13 cellular contexts compared by ENCODE assay signal in the genomic region with DNA sequence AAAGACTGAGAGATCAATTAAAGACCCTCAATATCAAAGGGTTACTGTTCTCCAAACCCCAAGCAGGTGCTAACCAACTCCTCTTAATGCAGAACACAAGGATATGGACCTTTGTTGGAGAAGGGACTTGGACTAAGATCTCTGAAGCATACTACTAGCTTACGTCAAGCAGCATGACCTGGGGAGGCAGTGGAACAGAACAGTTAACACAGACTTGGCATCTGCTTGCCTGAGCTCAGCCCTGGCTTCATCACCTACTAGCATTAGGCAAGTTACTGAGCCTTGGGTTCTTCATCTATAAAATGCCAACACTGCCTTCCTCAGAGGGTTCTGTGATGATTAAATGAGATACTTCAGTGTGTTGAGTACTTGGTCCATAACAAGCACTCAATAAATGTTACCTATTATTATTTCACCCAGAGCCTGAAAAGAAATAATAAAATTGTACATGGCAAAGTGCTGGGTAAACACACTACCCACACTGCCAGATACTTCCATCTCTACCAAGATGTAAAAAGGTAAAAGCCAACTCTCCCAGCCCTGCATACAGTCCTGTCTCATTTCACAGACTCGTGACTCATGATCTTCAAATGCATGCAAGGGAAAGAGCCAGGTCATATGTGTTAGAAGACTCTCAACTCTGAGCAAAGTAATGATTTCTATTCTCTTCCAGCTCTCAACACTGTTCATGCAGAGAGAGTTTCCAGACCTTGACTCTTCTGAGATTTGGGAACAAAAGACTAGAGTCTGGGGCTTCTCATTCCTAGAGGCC. TPM values are rescaled to one million over a fixed set of nuclear protein-coding genes. Genes with fewer than 3 reads are reported as not detected.
DNase-seq lines count a peak whose midpoint lies in the region; ATAC-seq, FAIRE-seq and TF ChIP-seq lines count a peak whose summit lies in the region.
"Had no signal": no experiment of that assay in that cellular context is flagged by ENCODE, and none has a peak within 500 bp of the region (broad histone marks: within the 10 kb centered on the region; RNA-seq: fewer than 3 reads in every experiment).

No MANE protein-coding gene starts in this region.

- peak overlapping the region; percentile 42 for H3K4me3 Mint-ChIP-seq in activated B cell treated with CpG ODN at 0.5 μM for 24 hours

- FAIRE-seq in kidney (lab: Jason Lieb, UNC), result no peak
- FAIRE-seq: urothelium cell line had no signal

- CTCF ChIA-PET in activated B cell treated with CpG ODN at 0.5 μM for 24 hours (lab: Charles Lee), result interaction anchor here (1.0 kb wide), 2 partner anchors 36 to 38 kb away, joined by 3 read pairs; no protein-coding TSS in a partner anchor

- peak; percentile 62 to 83 for ATAC-seq in activated naive CD4-positive, alpha-beta T cell treated with anti-CD3 and anti-CD28 coated beads, Interleukin-2, amount 50 U/mL, for 72 hours
- ATAC-seq in activated B cell treated with CpG ODN at 0.5 μM for 24 hours (ENCODE audit: low read depth) (no peak), HG03442 (IDR thresholded peaks at IDR 0.05; ENCODE audit: unreplicated experiment) (no peak)

- DNase-seq in activated naive CD4-positive, alpha-beta T cell treated with anti-CD3 and anti-CD28 coated beads, Interleukin-2, amount 50 U/mL, for 72 hours (ENCODE audit: low spot score in 2 of 2), result peak in 1 of 2 donors; percentile 31
- DNase-seq in activated naive CD4-positive, alpha-beta T cell treated with anti-CD3 and anti-CD28 coated beads, Interleukin-2, amount 50 U/mL, for 16 hours, result no peak
- DNase-seq in activated B cell treated with CpG ODN at 0.5 μM for 24 hours (no peak), foreskin fibroblast (peak; percentile 44 to 70), kidney (no peak), mucosa of gallbladder (ENCODE audit: low spot score) (no peak)
- DNase-seq: BE2C, NCI-H1417 treated with DMSO at 0.1 percent for 48 hours, NCI-H69, SIG-M5 had no signal

- no peak overlapping the region for H3K9ac ChIP-seq in kidney (ENCODE audit: low read length in 2 of 2)

- no peaks in the 10 kb centered on the region for H3K27me3 Mint-ChIP-seq in activated B cell treated with CpG ODN at 0.5 μM for 24 hours

- TF ChIP-seq CTCF in activated B cell treated with CpG ODN at 0.5 μM for 24 hours (IDR thresholded peaks at IDR 0.05), result no peak
- TF ChIP-seq CTCF in foreskin fibroblast (IDR thresholded peaks at IDR 0.05; ENCODE audit: low read depth, low read length), result no peak
- TF ChIP-seq CTCF in kidney (IDR thresholded peaks at IDR 0.05; ENCODE audit: borderline replicate concordance, extremely low read depth, insufficient read depth), result no peak

- no peaks in the 10 kb centered on the region for H3K36me3 ChIP-seq in kidney (ENCODE audit: control insufficient read depth in 1 of 2, insufficient read depth in 2 of 2, low read length in 2 of 2)
- H3K36me3 ChIP-seq: BE2C had no signal

- H3K9me3 ChIP-seq in kidney (ENCODE audit: control insufficient read depth in 1 of 2, low read length in 2 of 2), result no peaks in the 10 kb centered on the region
- H3K9me3 ChIP-seq: BE2C had no signal

- intact Hi-C loops in activated B cell treated with CpG ODN at 0.5 μM for 24 hours (cut with micrococcal nuclease), result no loop called here
- intact Hi-C loops in kidney (cut with DNase I), result no loop called here

- peaks cover 98% of the 10 kb centered on the region for H3K4me1 Mint-ChIP-seq in activated B cell treated with CpG ODN at 0.5 μM for 24 hours

- peak overlapping the region; percentile 11 for H3K27ac ChIP-seq in temporal lobe (ENCODE audit: low read depth, low read length)
- H3K27ac ChIP-seq in kidney (ENCODE audit: low read depth in 2 of 2, low read length in 2 of 2), result no peak overlapping the region

- POLR2A ChIA-PET in activated B cell treated with CpG ODN at 0.5 μM for 24 hours (lab: Charles Lee), result interaction anchor here (2.0 to 20.3 kb wide), 2 partner anchors 37 to 74 kb away, joined by 5 to 265 read pairs; a partner anchor contains a TSS

- peaks cover 14 to 20% of the 10 kb centered on the region in 2 donors for H3K36me3 Mint-ChIP-seq in activated naive CD4-positive, alpha-beta T cell treated with anti-CD3 and anti-CD28 coated beads, Interleukin-2, amount 50 U/mL, for 72 hours
- H3K36me3 Mint-ChIP-seq in activated B cell treated with CpG ODN at 0.5 μM for 24 hours (ENCODE audit: low read depth), result peaks cover 25% of the 10 kb centered on the region

- H3K4me1 ChIP-seq in kidney (ENCODE audit: control insufficient read depth in 1 of 2, insufficient read depth in 1 of 2, low read depth in 1 of 2, low read length in 2 of 2), result peaks cover 27 to 48% of the 10 kb centered on the region in 2 donors

- H3K9me3 Mint-ChIP-seq in activated naive CD4-positive, alpha-beta T cell treated with anti-CD3 and anti-CD28 coated beads, Interleukin-2, amount 50 U/mL, for 72 hours, result no peaks in the 10 kb centered on the region
- H3K9me3 Mint-ChIP-seq in activated B cell treated with CpG ODN at 0.5 μM for 24 hours, result no peaks in the 10 kb centered on the region

- H3K27ac Mint-ChIP-seq in activated naive CD4-positive, alpha-beta T cell treated with anti-CD3 and anti-CD28 coated beads, Interleukin-2, amount 50 U/mL, for 72 hours, result peak overlapping the region; percentile 58 to 75
- peak overlapping the region; percentile 95 for H3K27ac Mint-ChIP-seq in activated B cell treated with CpG ODN at 0.5 μM for 24 hours

- H3K4me3 ChIP-seq in foreskin fibroblast (ENCODE audit: low read depth in 1 of 2, low read length in 2 of 2), result no peak overlapping the region
- no peak overlapping the region for H3K4me3 ChIP-seq in kidney (ENCODE audit: low read length in 2 of 2)

RNA-seq across cellular contexts. Expression of a gene that starts 39.7 kb away (rescaled TPM):
- total RNA-seq in activated naive CD4-positive, alpha-beta T cell treated with anti-CD3 and anti-CD28 coated beads, Interleukin-2, amount 50 U/mL, for 72 hours, result 10 to 100 TPM; 25.9 to 27.6 TPM
- total RNA-seq in activated B cell treated with CpG ODN at 0.5 μM for 24 hours (74.7 and 84.3 TPM in 2 replicates), temporal lobe (8.1 TPM), kidney (25.6 TPM), mucosa of gallbladder (27.8 TPM)
- polyA plus RNA-seq in kidney (ENCODE audit: insufficient read depth, low read depth, low replicate concordance), result 6.3 TPM

RNA-seq across cellular contexts. Expression of a gene that starts 44.1 kb away (rescaled TPM):
- 10 to 100 TPM in 1 of 2 donors, 1 to 10 TPM in 1; 5.1 to 10.1 TPM for total RNA-seq in activated naive CD4-positive, alpha-beta T cell treated with anti-CD3 and anti-CD28 coated beads, Interleukin-2, amount 50 U/mL, for 72 hours
- total RNA-seq in activated B cell treated with CpG ODN at 0.5 μM for 24 hours (16.4 and 23.4 TPM in 2 replicates), temporal lobe (13.8 TPM), kidney (33.3 TPM), mucosa of gallbladder (33.4 TPM)
- polyA plus RNA-seq in kidney (ENCODE audit: insufficient read depth, low read depth, low replicate concordance), result 20.1 TPM

Comparison
In these comparisons a context has a peak if more than half of its experiments do, and no peak if none do; other contexts are left out.
1. ATAC-seq: peak in activated naive CD4-positive, alpha-beta T cell treated with anti-CD3 and anti-CD28 coated beads, Interleukin-2, amount 50 U/mL, for 72 hours (2 of 2); none in activated B cell treated with CpG ODN at 0.5 μM for 24 hours (single experiment) and HG03442 (single experiment).
2. DNase-seq: peak in foreskin fibroblast (2 of 2); none in activated naive CD4-positive, alpha-beta T cell treated with anti-CD3 and anti-CD28 coated beads, Interleukin-2, amount 50 U/mL, for 16 hours (single experiment), activated B cell treated with CpG ODN at 0.5 μM for 24 hours (single experiment), kidney (single experiment) and mucosa of gallbladder (single experiment).